ENCODE assay signal across 8 cellular contexts in genomic region chr11:47152953-47153950, GRCh38. TPM values are rescaled to one million over a fixed set of nuclear protein-coding genes. Genes with fewer than 3 reads are reported as not detected.
DNase-seq lines count a peak whose midpoint lies in the region; ATAC-seq and TF ChIP-seq lines count a peak whose summit lies in the region.

No MANE protein-coding gene starts in this region.

- no peaks in the 10 kb centered on the region for H3K27me3 Mint-ChIP-seq in T-helper 2 cell treated with Interferon-gamma antibody and Interleukin-4, amounts not matched to agents 5 μg/mL and 100 μg/mL, for 36 hours (ENCODE audit: low read depth)

- in situ Hi-C loops in brain microvascular endothelial cell (cut with HindIII; ENCODE audit: low pct_ligation_motif_present, low sequenced_read_pairs): no loop called here

- H3K9me3 ChIP-seq in smooth muscle cell (replicated peaks; ENCODE audit: low read depth): no peaks in the 10 kb centered on the region

- ATAC-seq in GM18907 (IDR thresholded peaks at IDR 0.05; ENCODE audit: unreplicated experiment): peak; percentile 56
- no peak for ATAC-seq in HG02798 (IDR thresholded peaks at IDR 0.05; ENCODE audit: poor library complexity, unreplicated experiment)

- H3K4me1 Mint-ChIP-seq in T-helper 2 cell treated with Interferon-gamma antibody and Interleukin-4, amounts not matched to agents 5 μg/mL and 100 μg/mL, for 36 hours (ENCODE audit: low read depth): peaks cover 18% of the 10 kb centered on the region

- H4K20me1 ChIP-seq in smooth muscle cell (ENCODE audit: low read depth): peaks cover 15% of the 10 kb centered on the region

- H3K9ac ChIP-seq in smooth muscle cell (ENCODE audit: low read depth): no peak overlapping the region

- 54% methylated on average over 11 of the region's 11 CpGs for WGBS in smooth muscle cell (ENCODE audit: low lambda C conversion rate)

- no peak overlapping the region for H3K4me2 ChIP-seq in smooth muscle cell

- no peaks in the 10 kb centered on the region for H3K4me1 ChIP-seq in smooth muscle cell (ENCODE audit: low read depth)

- H3F3A ChIP-seq in smooth muscle cell (ENCODE audit: low read depth): no peaks in the 10 kb centered on the region

- H2AFZ ChIP-seq in smooth muscle cell (ENCODE audit: low read depth): no peak overlapping the region

- no peaks in the 10 kb centered on the region for H3K27me3 ChIP-seq in brain microvascular endothelial cell (replicated peaks)
- H3K27me3 ChIP-seq in smooth muscle cell (ENCODE audit: low read depth): no peaks in the 10 kb centered on the region

- no peak overlapping the region for H3K4me3 Mint-ChIP-seq in T-helper 2 cell treated with Interferon-gamma antibody and Interleukin-4, amounts not matched to agents 5 μg/mL and 100 μg/mL, for 36 hours

- H3K36me3 ChIP-seq in brain microvascular endothelial cell (replicated peaks) (no peaks in the 10 kb centered on the region), smooth muscle cell (ENCODE audit: low read depth) (no peaks in the 10 kb centered on the region)

- H3K4me3 ChIP-seq in AG10803 (ENCODE audit: low read length): no peak overlapping the region
- no peak overlapping the region for H3K4me3 ChIP-seq in brain microvascular endothelial cell (ENCODE audit: low read depth, low read length)
- H3K4me3 ChIP-seq in smooth muscle cell: no peak overlapping the region

- H3K27ac Mint-ChIP-seq in T-helper 2 cell treated with Interferon-gamma antibody and Interleukin-4, amounts not matched to agents 5 μg/mL and 100 μg/mL, for 36 hours: no peak overlapping the region

- H3K36me3 Mint-ChIP-seq in T-helper 2 cell treated with Interferon-gamma antibody and Interleukin-4, amounts not matched to agents 5 μg/mL and 100 μg/mL, for 36 hours (ENCODE audit: low read depth): peaks cover 4% of the 10 kb centered on the region

- peak; percentile 98 for TF ChIP-seq CTCF in AG10803 (conservative IDR thresholded peaks at IDR 0.05; ENCODE audit: low read length)
- TF ChIP-seq CTCF in brain microvascular endothelial cell (IDR thresholded peaks at IDR 0.05; ENCODE audit: low read depth, low read length, missing control alignments): peak; percentile 99
- peak; percentile 95 for TF ChIP-seq CTCF in smooth muscle cell (IDR thresholded peaks at IDR 0.05; ENCODE audit: borderline replicate concordance, insufficient read depth, poor library complexity, severe bottlenecking)

- DNase-seq in AG10803 (ENCODE audit: low read depth): peak; percentile 88
- DNase-seq in NCI-H1694 treated with DMSO at 0.1 percent for 48 hours (lab: John Stamatoyannopoulos, UW): peak; percentile 77
- DNase-seq in T-helper 2 cell treated with Interferon-gamma antibody and Interleukin-4, amounts not matched to agents 5 μg/mL and 100 μg/mL, for 36 hours (ENCODE audit: low spot score): peak; percentile 35
- DNase-seq in brain microvascular endothelial cell: peak; percentile 75
- DNase-seq in iPS-NIHi11 (ENCODE audit: low spot score): peak; percentile 90
- DNase-seq in smooth muscle cell (lab: John Stamatoyannopoulos, UW; ENCODE audit: unreplicated experiment): peak; percentile 54

- no peaks in the 10 kb centered on the region for H3K9me3 Mint-ChIP-seq in T-helper 2 cell treated with Interferon-gamma antibody and Interleukin-4, amounts not matched to agents 5 μg/mL and 100 μg/mL, for 36 hours

- no peaks in the 10 kb centered on the region for H3K79me2 ChIP-seq in smooth muscle cell (ENCODE audit: low read depth)

- no peak overlapping the region for H3K27ac ChIP-seq in brain microvascular endothelial cell
- H3K27ac ChIP-seq in smooth muscle cell (ENCODE audit: low read depth): no peak overlapping the region

RNA-seq across cellular contexts. Expression of gene ARFGAP2, which starts 23.4 kb away (rescaled TPM):
- total RNA-seq in smooth muscle cell: 71.9 and 76.5 TPM in 2 replicates
- 58.6 and 70.1 TPM in 2 replicates for polyA plus RNA-seq in smooth muscle cell

RNA-seq across cellular contexts. Expression of gene PACSIN3, which starts 33.0 kb away (rescaled TPM):
- total RNA-seq in smooth muscle cell: 24.8 and 27.3 TPM in 2 replicates
- 55.7 and 85.9 TPM in 2 replicates for polyA plus RNA-seq in smooth muscle cell

Comparison
In these comparisons a context has a peak if more than half of its experiments do, and no peak if none do; other contexts are left out.
1. DNase-seq: peak in every context shown above with its lines; median percentile 90 in iPS-NIHi11; 88 in AG10803; 77 in NCI-H1694 treated with DMSO at 0.1 percent for 48 hours; 75 in brain microvascular endothelial cell; 54 in smooth muscle cell; 35 in T-helper 2 cell treated with Interferon-gamma antibody and Interleukin-4, amounts not matched to agents 5 μg/mL and 100 μg/mL, for 36 hours.